32 cellular contexts compared by ENCODE assay signal in the genomic region with DNA sequence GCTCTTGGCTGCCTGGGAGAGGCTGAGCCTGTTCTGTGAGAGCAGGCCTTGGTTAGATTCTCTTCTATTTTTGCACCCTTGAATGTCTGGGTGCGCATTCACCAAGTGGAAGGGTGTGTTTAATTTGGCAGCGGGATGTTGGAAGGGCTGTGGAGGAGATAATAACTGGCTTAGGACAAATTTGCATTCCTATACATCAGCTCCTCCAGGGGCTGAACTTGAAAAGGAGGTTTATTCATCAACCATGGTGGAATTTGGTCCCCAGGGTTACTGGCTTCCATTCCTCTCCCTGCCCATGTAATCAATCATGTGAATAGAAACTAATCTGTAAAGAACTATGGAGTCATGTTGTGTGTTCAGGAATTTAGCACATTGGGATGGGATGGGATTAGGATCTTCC.
"Had no signal": no experiment of that assay in that cellular context is flagged by ENCODE, and none has a peak within 500 bp of the region (broad histone marks: within the 10 kb centered on the region; RNA-seq: fewer than 3 reads in every experiment).

No MANE protein-coding gene starts in this region.

- H3K27me3 ChIP-seq: cardiac muscle cell, colonic mucosa, esophagus muscularis mucosa, gastroesophageal sphincter had no signal

- H3K27ac Mint-ChIP-seq: activated B cell treated with CpG ODN at 0.5 μM for 24 hours; activated CD8-positive, alpha-beta T cell treated with anti-CD3 and anti-CD28 coated beads for 36 hours; activated naive CD8-positive, alpha-beta T cell; activated T-helper 17 cell treated with anti-CD3 and anti-CD28 coated beads, Interleukin-2, amount 50 U/mL, for 72 hours; T-cell; T-helper 1 cell treated with Interleukin-12 subunit alpha and Interleukin-12 subunit beta and Interleukin-4 antibody, amounts not matched to agents 30 μg/mL and 1 μg/mL, for 36 hours had no signal

- DNase-seq: activated B cell treated with CpG ODN at 0.5 μM for 24 hours; activated CD4-positive, alpha-beta T cell treated with anti-CD3 and anti-CD28 coated beads for 48 hours; activated CD4-positive, alpha-beta T cell treated with anti-CD3 and anti-CD28 coated beads, Interleukin-2, amount 50 U/mL, for 1 hour; activated CD4-positive, alpha-beta T cell treated with anti-CD3 and anti-CD28 coated beads, Interleukin-2, amount 50 U/mL, for 48 hours; activated CD8-positive, alpha-beta memory T cell treated with anti-CD3 and anti-CD28 coated beads for 24 hours; activated CD8-positive, alpha-beta T cell treated with anti-CD3 and anti-CD28 coated beads for 36 hours; activated effector memory CD4-positive, alpha-beta T cell treated with Interleukin-2 at 50 U/mL for 16 hours; activated gamma-delta T cell treated with Interleukin-2 at 50 U/mL for 16 hours; activated naive CD4-positive, alpha-beta T cell treated with anti-CD3 and anti-CD28 coated beads, Interleukin-2, amount 50 U/mL, for 16 hours; activated naive CD4-positive, alpha-beta T cell treated with Interleukin-2 at 50 U/mL for 16 hours; activated T-cell treated with anti-CD3 and anti-CD28 coated beads, Interleukin-2, amount 50 U/mL, for 4 hours; amniotic stem cell; anterior cingulate cortex; central memory CD4-positive, alpha-beta T cell; cerebellar nuclear complex; colonic mucosa; effector CD8-positive, alpha-beta T cell; foreskin melanocyte; head of caudate nucleus; SW 1271; T-cell; T-helper 9 cell; WERI-Rb-1 had no signal

- H3K4me1 Mint-ChIP-seq: activated B cell treated with CpG ODN at 0.5 μM for 24 hours; activated T-helper 17 cell treated with anti-CD3 and anti-CD28 coated beads, Interleukin-2, amount 50 U/mL, for 72 hours; T-cell had no signal

- ATAC-seq: activated CD4-positive, CD25-positive, alpha-beta regulatory T cell treated with anti-CD3 and anti-CD28 coated beads, Interleukin-2, amount 50 U/mL, for 24 hours; activated CD8-positive, alpha-beta T cell treated with anti-CD3 and anti-CD28 coated beads for 36 hours; activated T-cell treated with anti-CD3 and anti-CD28 coated beads, Interleukin-2, amount 50 U/mL, for 4 hours; activated T-helper 17 cell treated with anti-CD3 and anti-CD28 coated beads, Interleukin-2, amount 50 U/mL, for 72 hours; gastroesophageal sphincter; T-cell had no signal

- H3K9me3 ChIP-seq: colonic mucosa had no signal

- H3K36me3 Mint-ChIP-seq: activated naive CD8-positive, alpha-beta T cell; brain; T-cell had no signal

- H3K4me3 Mint-ChIP-seq: activated B cell treated with CpG ODN at 0.5 μM for 24 hours; activated CD8-positive, alpha-beta T cell treated with anti-CD3 and anti-CD28 coated beads for 36 hours; activated naive CD8-positive, alpha-beta T cell; activated T-cell treated with anti-CD3 and anti-CD28 coated beads, Interleukin-2, amount 50 U/mL, for 4 hours; activated T-helper 17 cell treated with anti-CD3 and anti-CD28 coated beads, Interleukin-2, amount 50 U/mL, for 72 hours; brain; T-cell; T-helper 1 cell treated with Interleukin-12 subunit alpha and Interleukin-12 subunit beta and Interleukin-4 antibody, amounts not matched to agents 30 μg/mL and 1 μg/mL, for 36 hours had no signal

- H3K36me3 ChIP-seq: breast epithelium, cardiac muscle cell, colonic mucosa, esophagus muscularis mucosa, gastroesophageal sphincter, WERI-Rb-1 had no signal

- H3K4me1 ChIP-seq: breast epithelium, colonic mucosa had no signal

- H3K4me3 ChIP-seq: breast epithelium, cardiac muscle cell, colonic mucosa, esophagus muscularis mucosa, gastroesophageal sphincter had no signal

- H3K27ac ChIP-seq: breast epithelium, cardiac muscle cell, colonic mucosa, WERI-Rb-1 had no signal

- H3K9me3 Mint-ChIP-seq: activated CD8-positive, alpha-beta T cell treated with anti-CD3 and anti-CD28 coated beads for 36 hours had no signal
